1 cellular context compared by ENCODE assay signal in the genomic region with DNA sequence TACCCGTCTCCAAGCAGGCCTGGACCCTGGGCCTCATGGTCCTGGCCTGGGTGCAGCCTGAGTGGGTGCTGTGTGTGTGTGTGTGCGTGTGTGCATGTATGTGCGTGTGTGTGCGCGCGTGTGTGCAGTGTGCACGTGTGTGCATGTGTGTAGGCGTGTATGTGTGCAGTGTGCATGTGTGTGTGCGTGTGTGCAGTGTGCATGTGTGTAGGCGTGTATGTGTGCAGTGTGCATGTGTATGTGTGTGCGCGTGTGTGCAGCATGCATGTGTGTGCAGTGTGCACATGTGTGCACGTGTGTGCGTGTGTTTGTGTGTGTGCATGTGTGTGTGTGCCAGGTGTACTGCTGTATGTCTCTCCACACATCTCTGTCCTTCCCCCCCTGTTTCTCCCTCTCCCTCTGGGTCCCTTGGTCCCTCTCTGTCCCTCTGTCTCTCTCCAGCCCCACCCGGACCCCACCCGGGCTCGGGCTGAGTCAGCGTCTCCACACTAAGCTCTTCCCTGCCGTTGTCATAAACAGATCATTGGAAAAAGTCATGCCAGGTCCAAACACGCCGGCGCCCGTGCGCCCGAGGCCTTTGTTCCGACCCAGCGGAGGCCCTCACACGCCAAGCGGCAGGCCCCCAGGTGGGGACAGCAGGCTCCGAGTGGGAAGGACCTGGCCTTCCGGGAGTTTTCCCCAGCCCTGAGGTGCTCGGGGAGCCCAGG.
TF ChIP-seq lines count a peak whose summit lies in the region.

No MANE protein-coding gene starts in this region.

TF ChIP-seq in HepG2, 621 proteins besides CTCF, POLR2A, EP300 and RAD21:
- TF ChIP-seq SNAPC2 (CRISPR knock-in tag; IDR thresholded peaks at IDR 0.05), result no peak
- no peak for TF ChIP-seq KDM5A (IDR thresholded peaks at IDR 0.05; ENCODE audit: borderline replicate concordance, low read length)
- TF ChIP-seq TBX3 (IDR thresholded peaks at IDR 0.05; ENCODE audit: borderline replicate concordance), result no peak
- no peak for TF ChIP-seq FOXM1 (CRISPR knock-in tag; IDR thresholded peaks at IDR 0.05)
- TF ChIP-seq, protein P1, sequence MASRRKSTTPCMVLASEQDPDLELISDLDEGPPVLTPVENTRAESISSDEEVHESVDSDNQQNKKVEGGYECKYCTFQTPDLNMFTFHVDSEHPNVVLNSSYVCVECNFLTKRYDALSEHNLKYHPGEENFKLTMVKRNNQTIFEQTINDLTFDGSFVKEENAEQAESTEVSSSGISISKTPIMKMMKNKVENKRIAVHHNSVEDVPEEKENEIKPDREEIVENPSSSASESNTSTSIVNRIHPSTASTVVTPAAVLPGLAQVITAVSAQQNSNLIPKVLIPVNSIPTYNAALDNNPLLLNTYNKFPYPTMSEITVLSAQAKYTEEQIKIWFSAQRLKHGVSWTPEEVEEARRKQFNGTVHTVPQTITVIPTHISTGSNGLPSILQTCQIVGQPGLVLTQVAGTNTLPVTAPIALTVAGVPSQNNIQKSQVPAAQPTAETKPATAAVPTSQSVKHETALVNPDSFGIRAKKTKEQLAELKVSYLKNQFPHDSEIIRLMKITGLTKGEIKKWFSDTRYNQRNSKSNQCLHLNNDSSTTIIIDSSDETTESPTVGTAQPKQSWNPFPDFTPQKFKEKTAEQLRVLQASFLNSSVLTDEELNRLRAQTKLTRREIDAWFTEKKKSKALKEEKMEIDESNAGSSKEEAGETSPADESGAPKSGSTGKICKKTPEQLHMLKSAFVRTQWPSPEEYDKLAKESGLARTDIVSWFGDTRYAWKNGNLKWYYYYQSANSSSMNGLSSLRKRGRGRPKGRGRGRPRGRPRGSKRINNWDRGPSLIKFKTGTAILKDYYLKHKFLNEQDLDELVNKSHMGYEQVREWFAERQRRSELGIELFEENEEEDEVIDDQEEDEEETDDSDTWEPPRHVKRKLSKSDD (CRISPR knock-in tag; IDR thresholded peaks at IDR 0.05; ENCODE audit: low read depth), result no peak
- TF ChIP-seq, protein P2, sequence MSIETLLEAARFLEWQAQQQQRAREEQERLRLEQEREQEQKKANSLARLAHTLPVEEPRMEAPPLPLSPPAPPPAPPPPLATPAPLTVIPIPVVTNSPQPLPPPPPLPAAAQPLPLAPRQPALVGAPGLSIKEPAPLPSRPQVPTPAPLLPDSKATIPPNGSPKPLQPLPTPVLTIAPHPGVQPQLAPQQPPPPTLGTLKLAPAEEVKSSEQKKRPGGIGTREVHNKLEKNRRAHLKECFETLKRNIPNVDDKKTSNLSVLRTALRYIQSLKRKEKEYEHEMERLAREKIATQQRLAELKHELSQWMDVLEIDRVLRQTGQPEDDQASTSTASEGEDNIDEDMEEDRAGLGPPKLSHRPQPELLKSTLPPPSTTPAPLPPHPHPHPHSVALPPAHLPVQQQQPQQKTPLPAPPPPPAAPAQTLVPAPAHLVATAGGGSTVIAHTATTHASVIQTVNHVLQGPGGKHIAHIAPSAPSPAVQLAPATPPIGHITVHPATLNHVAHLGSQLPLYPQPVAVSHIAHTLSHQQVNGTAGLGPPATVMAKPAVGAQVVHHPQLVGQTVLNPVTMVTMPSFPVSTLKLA (IDR thresholded peaks at IDR 0.05), result peak; percentile 96
- TF ChIP-seq, protein P3, sequence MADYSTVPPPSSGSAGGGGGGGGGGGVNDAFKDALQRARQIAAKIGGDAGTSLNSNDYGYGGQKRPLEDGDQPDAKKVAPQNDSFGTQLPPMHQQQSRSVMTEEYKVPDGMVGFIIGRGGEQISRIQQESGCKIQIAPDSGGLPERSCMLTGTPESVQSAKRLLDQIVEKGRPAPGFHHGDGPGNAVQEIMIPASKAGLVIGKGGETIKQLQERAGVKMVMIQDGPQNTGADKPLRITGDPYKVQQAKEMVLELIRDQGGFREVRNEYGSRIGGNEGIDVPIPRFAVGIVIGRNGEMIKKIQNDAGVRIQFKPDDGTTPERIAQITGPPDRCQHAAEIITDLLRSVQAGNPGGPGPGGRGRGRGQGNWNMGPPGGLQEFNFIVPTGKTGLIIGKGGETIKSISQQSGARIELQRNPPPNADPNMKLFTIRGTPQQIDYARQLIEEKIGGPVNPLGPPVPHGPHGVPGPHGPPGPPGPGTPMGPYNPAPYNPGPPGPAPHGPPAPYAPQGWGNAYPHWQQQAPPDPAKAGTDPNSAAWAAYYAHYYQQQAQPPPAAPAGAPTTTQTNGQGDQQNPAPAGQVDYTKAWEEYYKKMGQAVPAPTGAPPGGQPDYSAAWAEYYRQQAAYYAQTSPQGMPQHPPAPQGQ (CRISPR knock-in tag; IDR thresholded peaks at IDR 0.05; ENCODE audit: borderline replicate concordance), result no peak
